20 cellular contexts compared by ENCODE assay signal in the genomic region with DNA sequence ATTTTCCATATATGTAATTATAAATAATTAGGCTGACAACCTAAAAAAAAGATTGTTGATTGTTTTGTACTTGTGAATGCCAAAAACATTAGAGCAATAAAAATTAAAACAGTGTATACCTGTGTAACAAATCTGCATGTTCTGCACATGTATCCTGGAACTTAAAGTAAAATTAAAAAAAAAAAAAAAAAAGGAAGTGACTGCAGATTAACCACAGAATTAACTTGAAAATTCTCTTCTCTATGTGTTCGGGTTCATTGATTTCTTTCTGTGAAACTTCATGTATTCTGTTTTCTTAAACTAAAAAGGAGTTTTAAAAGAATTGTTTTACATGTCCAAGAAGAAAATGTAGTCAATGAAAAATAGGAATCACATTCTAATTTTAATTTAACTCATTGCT.
DNase-seq lines count a peak whose midpoint lies in the region; ATAC-seq, FAIRE-seq and TF ChIP-seq lines count a peak whose summit lies in the region.
"Had no signal": no experiment of that assay in that cellular context is flagged by ENCODE, and none has a peak within 500 bp of the region (broad histone marks: within the 10 kb centered on the region; RNA-seq: fewer than 3 reads in every experiment).

No MANE protein-coding gene starts in this region.

- H3K79me2 ChIP-seq in OCI-LY7 (ENCODE audit: insufficient read depth, low read depth, low read length), result no peaks in the 10 kb centered on the region

- no peaks in the 10 kb centered on the region for H3K9me3 ChIP-seq in OCI-LY7 (ENCODE audit: low read length)
- H3K9me3 ChIP-seq in right lobe of liver, result no peaks in the 10 kb centered on the region
- H3K9me3 ChIP-seq in transverse colon, result no peaks in the 10 kb centered on the region
- H3K9me3 ChIP-seq: BLaER1, SJCRH30 had no signal

- H3K27ac ChIP-seq in OCI-LY7 (ENCODE audit: low read depth, low read length, poor library complexity, severe bottlenecking) (no peak overlapping the region), right lobe of liver (no peak overlapping the region), transverse colon (no peak overlapping the region)
- H3K27ac ChIP-seq: BLaER1, KMS-11, SJCRH30 had no signal

- TF ChIP-seq CTCF in OCI-LY7 (conservative IDR thresholded peaks at IDR 0.05; ENCODE audit: low read length) (no peak), right lobe of liver (IDR thresholded peaks at IDR 0.05) (no peak), transverse colon (IDR thresholded peaks at IDR 0.05) (no peak)

- H3K4me1 ChIP-seq in OCI-LY7 (ENCODE audit: insufficient read depth, low read length, poor library complexity, severe bottlenecking) (peaks cover 12% of the 10 kb centered on the region), right lobe of liver (no peaks in the 10 kb centered on the region), transverse colon (peaks cover 0 to 3% (median 0%) of the 10 kb centered on the region in 4 donors)
- H3K4me1 ChIP-seq: SJCRH30 had no signal

- no peaks in the 10 kb centered on the region for H4K20me1 ChIP-seq in OCI-LY7 (ENCODE audit: insufficient read depth, low read length)
- H4K20me1 ChIP-seq: BLaER1 had no signal

- CTCF ChIA-PET in OCI-LY7 (lab: Charles Lee; ENCODE audit: unreplicated experiment), result no interaction called here

- no TSS peak for BruUV-seq in OCI-LY7 (replicated peaks; lab: Mats Ljungman, UMichigan)

- TF ChIP-seq POLR2A in right lobe of liver (IDR thresholded peaks at IDR 0.05) (no peak), transverse colon (IDR thresholded peaks at IDR 0.05) (no peak)

- POLR2A ChIA-PET in OCI-LY7 (lab: Charles Lee), result interaction anchor here (0.7 to 1.6 kb wide), 2 partner anchors 64 to 725 kb away, joined by 3 to 4 read pairs; no protein-coding TSS in a partner anchor

- peak; percentile 21 for FAIRE-seq in endometrium (lab: Jason Lieb, UNC)

- peak overlapping the region; percentile 68; the same call in 1 of the 2 replicates for H2AFZ ChIP-seq in OCI-LY7 (ENCODE audit: low read length)

- no peak for ATAC-seq in right lobe of liver
- ATAC-seq: Panc1 had no signal

- in situ Hi-C loops in KBM-7 (cut with MboI; ENCODE audit: low pct_unique_long_range_greater_than_20kb, low sequenced_read_pairs), result loop anchor here (25.0 kb wide), 1 partner anchor 658 kb away; no protein-coding TSS in a partner anchor
- in situ Hi-C loops in transverse colon (cut with MboI; ENCODE audit: low pct_ligation_motif_present in 1 of 4, low pct_unique_long_range_greater_than_20kb in 1 of 4, low sequenced_read_pairs in 3 of 4), result no loop called here

- peak; percentile 27 for DNase-seq in KBM-7
- no peak for DNase-seq in OCI-LY7 (ENCODE audit: low spot score)
- no peak for DNase-seq in right lobe of liver
- no peak for DNase-seq in anterior cingulate cortex (lab: John Stamatoyannopoulos, UW)
- DNase-seq in activated gamma-delta T cell treated with Interleukin-2 at 50 U/mL for 16 hours, result no peak
- no peak for DNase-seq in transverse colon
- DNase-seq: CD4-positive, alpha-beta T cell; COR-L47; DMS79; H7; NCI-H1694; NCI-H2081; NCI-H2171; NCI-H526; SJCRH30; T-helper 1 cell had no signal

- H3K36me3 ChIP-seq in OCI-LY7 (ENCODE audit: insufficient read depth, low read length) (no peaks in the 10 kb centered on the region), right lobe of liver (no peaks in the 10 kb centered on the region), transverse colon (no peaks in the 10 kb centered on the region)
- H3K36me3 ChIP-seq: BLaER1, SJCRH30 had no signal

- intact Hi-C loops in OCI-LY7 (cut with micrococcal nuclease; ENCODE audit: unreplicated experiment) (no loop called here), right lobe of liver (cut with DNase I) (no loop called here), transverse colon (cut with DNase I; ENCODE audit: low total_unique reads) (no loop called here)

- H3K4me2 ChIP-seq in OCI-LY7 (ENCODE audit: low read length), result peak overlapping the region; percentile 11; the same call in 1 of the 2 replicates
- H3K4me2 ChIP-seq: KMS-11 had no signal

- 81% methylated on average over 1 of the region's 1 CpG for WGBS in right lobe of liver (ENCODE audit: insufficient coverage, low coverage, low lambda C conversion rate, missing lambda C conversion rate)
- WGBS in transverse colon (ENCODE audit: low coverage in 1 of 2), 2 donors, result 69 to 92% methylated on average over 1 of the region's 1 CpG

- no peaks in the 10 kb centered on the region for H3K9me2 ChIP-seq in OCI-LY7 (ENCODE audit: insufficient read depth, low read length)

- TF ChIP-seq EP300 in transverse colon (IDR thresholded peaks at IDR 0.05; ENCODE audit: low read depth), result no peak

- H3K27me3 ChIP-seq in right lobe of liver (no peaks in the 10 kb centered on the region), transverse colon (no peaks in the 10 kb centered on the region)
- H3K27me3 ChIP-seq: BLaER1, SJCRH30 had no signal

- H3K4me3 ChIP-seq in OCI-LY7 (ENCODE audit: low read depth, low read length, poor library complexity, severe bottlenecking), result no peak overlapping the region
- H3K4me3 ChIP-seq in right lobe of liver, result no peak overlapping the region
- no peak overlapping the region for H3K4me3 ChIP-seq in transverse colon
- H3K4me3 ChIP-seq: BLaER1, SJCRH30 had no signal
